ENCODE assay signal across 1 cellular context in the genomic region with DNA sequence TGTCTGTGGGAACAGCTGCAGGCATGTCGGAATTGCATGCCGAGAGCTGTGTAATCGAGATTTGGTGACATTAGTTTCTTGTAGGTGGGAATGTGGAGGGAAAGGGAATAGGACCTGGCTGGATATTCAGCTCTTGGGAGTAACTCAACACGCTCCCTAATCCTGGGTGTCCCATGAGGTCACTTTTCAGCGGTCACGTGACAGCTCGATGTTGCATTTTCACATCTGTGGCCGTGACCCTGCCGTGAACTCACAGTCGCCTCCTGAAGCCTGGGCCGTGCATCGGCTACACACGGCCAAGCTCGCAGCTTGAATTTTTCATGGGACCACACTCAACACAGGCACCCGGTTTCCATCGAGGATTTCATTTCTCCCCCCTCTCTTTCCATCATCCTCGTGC.
TF ChIP-seq lines count a peak whose summit lies in the region.

No MANE protein-coding gene starts in this region.

TF ChIP-seq in HepG2, 621 proteins besides CTCF, POLR2A, EP300 and RAD21 (continues in another document):
- TF ChIP-seq ZBTB38 (CRISPR knock-in tag; IDR thresholded peaks at IDR 0.05): no peak
- no peak for TF ChIP-seq ZNF224 (CRISPR knock-in tag; IDR thresholded peaks at IDR 0.05)
- TF ChIP-seq SOX5 (CRISPR knock-in tag; IDR thresholded peaks at IDR 0.05; ENCODE audit: borderline replicate concordance): no peak
- TF ChIP-seq ZNF451 (CRISPR knock-in tag; IDR thresholded peaks at IDR 0.05): no peak
- TF ChIP-seq NR2C2 (CRISPR knock-in tag; IDR thresholded peaks at IDR 0.05; ENCODE audit: borderline replicate concordance): peak; percentile 56; the same call in 1 of the 2 replicates
- TF ChIP-seq SOX6 (IDR thresholded peaks at IDR 0.05): no peak
- no peak for TF ChIP-seq SOX6 (CRISPR knock-in tag; IDR thresholded peaks at IDR 0.05)
- TF ChIP-seq HNF4A (CRISPR knock-in tag; IDR thresholded peaks at IDR 0.05): no peak
- TF ChIP-seq, protein P1, sequence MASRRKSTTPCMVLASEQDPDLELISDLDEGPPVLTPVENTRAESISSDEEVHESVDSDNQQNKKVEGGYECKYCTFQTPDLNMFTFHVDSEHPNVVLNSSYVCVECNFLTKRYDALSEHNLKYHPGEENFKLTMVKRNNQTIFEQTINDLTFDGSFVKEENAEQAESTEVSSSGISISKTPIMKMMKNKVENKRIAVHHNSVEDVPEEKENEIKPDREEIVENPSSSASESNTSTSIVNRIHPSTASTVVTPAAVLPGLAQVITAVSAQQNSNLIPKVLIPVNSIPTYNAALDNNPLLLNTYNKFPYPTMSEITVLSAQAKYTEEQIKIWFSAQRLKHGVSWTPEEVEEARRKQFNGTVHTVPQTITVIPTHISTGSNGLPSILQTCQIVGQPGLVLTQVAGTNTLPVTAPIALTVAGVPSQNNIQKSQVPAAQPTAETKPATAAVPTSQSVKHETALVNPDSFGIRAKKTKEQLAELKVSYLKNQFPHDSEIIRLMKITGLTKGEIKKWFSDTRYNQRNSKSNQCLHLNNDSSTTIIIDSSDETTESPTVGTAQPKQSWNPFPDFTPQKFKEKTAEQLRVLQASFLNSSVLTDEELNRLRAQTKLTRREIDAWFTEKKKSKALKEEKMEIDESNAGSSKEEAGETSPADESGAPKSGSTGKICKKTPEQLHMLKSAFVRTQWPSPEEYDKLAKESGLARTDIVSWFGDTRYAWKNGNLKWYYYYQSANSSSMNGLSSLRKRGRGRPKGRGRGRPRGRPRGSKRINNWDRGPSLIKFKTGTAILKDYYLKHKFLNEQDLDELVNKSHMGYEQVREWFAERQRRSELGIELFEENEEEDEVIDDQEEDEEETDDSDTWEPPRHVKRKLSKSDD (CRISPR knock-in tag; IDR thresholded peaks at IDR 0.05; ENCODE audit: low read depth): no peak
- TF ChIP-seq TCF7L2 (IDR thresholded peaks at IDR 0.05; ENCODE audit: low read depth, low read length): no peak
- TF ChIP-seq PRPF4 (IDR thresholded peaks at IDR 0.05; ENCODE audit: low read depth, low read length, poor library complexity, severe bottlenecking): no peak
- TF ChIP-seq, protein P2, sequence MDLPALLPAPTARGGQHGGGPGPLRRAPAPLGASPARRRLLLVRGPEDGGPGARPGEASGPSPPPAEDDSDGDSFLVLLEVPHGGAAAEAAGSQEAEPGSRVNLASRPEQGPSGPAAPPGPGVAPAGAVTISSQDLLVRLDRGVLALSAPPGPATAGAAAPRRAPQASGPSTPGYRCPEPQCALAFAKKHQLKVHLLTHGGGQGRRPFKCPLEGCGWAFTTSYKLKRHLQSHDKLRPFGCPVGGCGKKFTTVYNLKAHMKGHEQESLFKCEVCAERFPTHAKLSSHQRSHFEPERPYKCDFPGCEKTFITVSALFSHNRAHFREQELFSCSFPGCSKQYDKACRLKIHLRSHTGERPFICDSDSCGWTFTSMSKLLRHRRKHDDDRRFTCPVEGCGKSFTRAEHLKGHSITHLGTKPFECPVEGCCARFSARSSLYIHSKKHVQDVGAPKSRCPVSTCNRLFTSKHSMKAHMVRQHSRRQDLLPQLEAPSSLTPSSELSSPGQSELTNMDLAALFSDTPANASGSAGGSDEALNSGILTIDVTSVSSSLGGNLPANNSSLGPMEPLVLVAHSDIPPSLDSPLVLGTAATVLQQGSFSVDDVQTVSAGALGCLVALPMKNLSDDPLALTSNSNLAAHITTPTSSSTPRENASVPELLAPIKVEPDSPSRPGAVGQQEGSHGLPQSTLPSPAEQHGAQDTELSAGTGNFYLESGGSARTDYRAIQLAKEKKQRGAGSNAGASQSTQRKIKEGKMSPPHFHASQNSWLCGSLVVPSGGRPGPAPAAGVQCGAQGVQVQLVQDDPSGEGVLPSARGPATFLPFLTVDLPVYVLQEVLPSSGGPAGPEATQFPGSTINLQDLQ (CRISPR knock-in tag; IDR thresholded peaks at IDR 0.05): no peak
- TF ChIP-seq, protein P3, sequence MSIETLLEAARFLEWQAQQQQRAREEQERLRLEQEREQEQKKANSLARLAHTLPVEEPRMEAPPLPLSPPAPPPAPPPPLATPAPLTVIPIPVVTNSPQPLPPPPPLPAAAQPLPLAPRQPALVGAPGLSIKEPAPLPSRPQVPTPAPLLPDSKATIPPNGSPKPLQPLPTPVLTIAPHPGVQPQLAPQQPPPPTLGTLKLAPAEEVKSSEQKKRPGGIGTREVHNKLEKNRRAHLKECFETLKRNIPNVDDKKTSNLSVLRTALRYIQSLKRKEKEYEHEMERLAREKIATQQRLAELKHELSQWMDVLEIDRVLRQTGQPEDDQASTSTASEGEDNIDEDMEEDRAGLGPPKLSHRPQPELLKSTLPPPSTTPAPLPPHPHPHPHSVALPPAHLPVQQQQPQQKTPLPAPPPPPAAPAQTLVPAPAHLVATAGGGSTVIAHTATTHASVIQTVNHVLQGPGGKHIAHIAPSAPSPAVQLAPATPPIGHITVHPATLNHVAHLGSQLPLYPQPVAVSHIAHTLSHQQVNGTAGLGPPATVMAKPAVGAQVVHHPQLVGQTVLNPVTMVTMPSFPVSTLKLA (IDR thresholded peaks at IDR 0.05): 0 out of 2 replicates have a peak, but pooled peaks have one; percentile 28
- no peak for TF ChIP-seq SKI (IDR thresholded peaks at IDR 0.05; ENCODE audit: partially characterized antibody)
- no peak for TF ChIP-seq MBNL3 (CRISPR knock-in tag; conservative IDR thresholded peaks at IDR 0.05)
- TF ChIP-seq SMC3 (IDR thresholded peaks at IDR 0.05; ENCODE audit: low read length): no peak
- TF ChIP-seq, protein P4, sequence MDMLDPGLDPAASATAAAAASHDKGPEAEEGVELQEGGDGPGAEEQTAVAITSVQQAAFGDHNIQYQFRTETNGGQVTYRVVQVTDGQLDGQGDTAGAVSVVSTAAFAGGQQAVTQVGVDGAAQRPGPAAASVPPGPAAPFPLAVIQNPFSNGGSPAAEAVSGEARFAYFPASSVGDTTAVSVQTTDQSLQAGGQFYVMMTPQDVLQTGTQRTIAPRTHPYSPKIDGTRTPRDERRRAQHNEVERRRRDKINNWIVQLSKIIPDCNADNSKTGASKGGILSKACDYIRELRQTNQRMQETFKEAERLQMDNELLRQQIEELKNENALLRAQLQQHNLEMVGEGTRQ (IDR thresholded peaks at IDR 0.05; ENCODE audit: low read depth, low read length): peak; percentile 92
- TF ChIP-seq, protein P4 (CRISPR knock-in tag; IDR thresholded peaks at IDR 0.05; ENCODE audit: borderline replicate concordance): peak; percentile 67; the same call in 1 of the 2 replicates
- peak; percentile 68; the same call in 1 of the 2 replicates for TF ChIP-seq RXRA (CRISPR knock-in tag; IDR thresholded peaks at IDR 0.05)
- no peak for TF ChIP-seq ZNF3 (CRISPR knock-in tag; IDR thresholded peaks at IDR 0.05)
- TF ChIP-seq NFE2 (CRISPR knock-in tag; IDR thresholded peaks at IDR 0.05): no peak
- no peak for TF ChIP-seq FIP1L1 (IDR thresholded peaks at IDR 0.05; ENCODE audit: borderline replicate concordance, insufficient read depth, low read depth, low read length)
- TF ChIP-seq GATAD1 (CRISPR knock-in tag; IDR thresholded peaks at IDR 0.05): no peak
- TF ChIP-seq, protein P5, sequence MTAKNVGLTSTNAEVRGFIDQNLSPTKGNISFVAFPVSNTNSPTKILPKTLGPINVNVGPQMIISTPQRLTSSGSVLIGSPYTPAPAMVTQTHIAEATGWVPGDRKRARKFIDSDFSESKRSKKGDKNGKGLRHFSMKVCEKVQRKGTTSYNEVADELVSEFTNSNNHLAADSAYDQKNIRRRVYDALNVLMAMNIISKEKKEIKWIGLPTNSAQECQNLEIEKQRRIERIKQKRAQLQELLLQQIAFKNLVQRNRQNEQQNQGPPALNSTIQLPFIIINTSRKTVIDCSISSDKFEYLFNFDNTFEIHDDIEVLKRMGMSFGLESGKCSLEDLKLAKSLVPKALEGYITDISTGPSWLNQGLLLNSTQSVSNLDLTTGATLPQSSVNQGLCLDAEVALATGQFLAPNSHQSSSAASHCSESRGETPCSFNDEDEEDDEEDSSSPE (CRISPR knock-in tag; IDR thresholded peaks at IDR 0.05): no peak
- TF ChIP-seq RAD51 (IDR thresholded peaks at IDR 0.05; ENCODE audit: borderline replicate concordance): peak; percentile 92
- TF ChIP-seq MAF1 (CRISPR knock-in tag; IDR thresholded peaks at IDR 0.05; ENCODE audit: borderline replicate concordance): no peak
- TF ChIP-seq NONO (IDR thresholded peaks at IDR 0.05): no peak
- TF ChIP-seq NONO (CRISPR knock-in tag; conservative IDR thresholded peaks at IDR 0.05): no peak
- peak; percentile 65 for TF ChIP-seq BHLHE40 (IDR thresholded peaks at IDR 0.05; ENCODE audit: low read length)
- TF ChIP-seq PRMT3 (CRISPR knock-in tag; IDR thresholded peaks at IDR 0.05; ENCODE audit: borderline replicate concordance, low read depth): no peak
- TF ChIP-seq ISL2 (CRISPR knock-in tag; IDR thresholded peaks at IDR 0.05): no peak
- TF ChIP-seq NFKBIZ (CRISPR knock-in tag; IDR thresholded peaks at IDR 0.05): no peak
- TF ChIP-seq BCL6 (CRISPR knock-in tag; IDR thresholded peaks at IDR 0.05): no peak
- no peak for TF ChIP-seq KDM4B (CRISPR knock-in tag; IDR thresholded peaks at IDR 0.05)
- TF ChIP-seq, protein P6, sequence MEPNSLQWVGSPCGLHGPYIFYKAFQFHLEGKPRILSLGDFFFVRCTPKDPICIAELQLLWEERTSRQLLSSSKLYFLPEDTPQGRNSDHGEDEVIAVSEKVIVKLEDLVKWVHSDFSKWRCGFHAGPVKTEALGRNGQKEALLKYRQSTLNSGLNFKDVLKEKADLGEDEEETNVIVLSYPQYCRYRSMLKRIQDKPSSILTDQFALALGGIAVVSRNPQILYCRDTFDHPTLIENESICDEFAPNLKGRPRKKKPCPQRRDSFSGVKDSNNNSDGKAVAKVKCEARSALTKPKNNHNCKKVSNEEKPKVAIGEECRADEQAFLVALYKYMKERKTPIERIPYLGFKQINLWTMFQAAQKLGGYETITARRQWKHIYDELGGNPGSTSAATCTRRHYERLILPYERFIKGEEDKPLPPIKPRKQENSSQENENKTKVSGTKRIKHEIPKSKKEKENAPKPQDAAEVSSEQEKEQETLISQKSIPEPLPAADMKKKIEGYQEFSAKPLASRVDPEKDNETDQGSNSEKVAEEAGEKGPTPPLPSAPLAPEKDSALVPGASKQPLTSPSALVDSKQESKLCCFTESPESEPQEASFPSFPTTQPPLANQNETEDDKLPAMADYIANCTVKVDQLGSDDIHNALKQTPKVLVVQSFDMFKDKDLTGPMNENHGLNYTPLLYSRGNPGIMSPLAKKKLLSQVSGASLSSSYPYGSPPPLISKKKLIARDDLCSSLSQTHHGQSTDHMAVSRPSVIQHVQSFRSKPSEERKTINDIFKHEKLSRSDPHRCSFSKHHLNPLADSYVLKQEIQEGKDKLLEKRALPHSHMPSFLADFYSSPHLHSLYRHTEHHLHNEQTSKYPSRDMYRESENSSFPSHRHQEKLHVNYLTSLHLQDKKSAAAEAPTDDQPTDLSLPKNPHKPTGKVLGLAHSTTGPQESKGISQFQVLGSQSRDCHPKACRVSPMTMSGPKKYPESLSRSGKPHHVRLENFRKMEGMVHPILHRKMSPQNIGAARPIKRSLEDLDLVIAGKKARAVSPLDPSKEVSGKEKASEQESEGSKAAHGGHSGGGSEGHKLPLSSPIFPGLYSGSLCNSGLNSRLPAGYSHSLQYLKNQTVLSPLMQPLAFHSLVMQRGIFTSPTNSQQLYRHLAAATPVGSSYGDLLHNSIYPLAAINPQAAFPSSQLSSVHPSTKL (CRISPR knock-in tag; IDR thresholded peaks at IDR 0.05): no peak
- TF ChIP-seq DPF2 (CRISPR knock-in tag; IDR thresholded peaks at IDR 0.05; ENCODE audit: borderline replicate concordance, low read depth): no peak
- TF ChIP-seq RFXANK (CRISPR knock-in tag; IDR thresholded peaks at IDR 0.05): no peak
- no peak for TF ChIP-seq TEAD3 (CRISPR knock-in tag; optimal IDR thresholded peaks at IDR 0.05; ENCODE audit: borderline replicate concordance)
- TF ChIP-seq HDAC1 (CRISPR knock-in tag; IDR thresholded peaks at IDR 0.05): no peak
- TF ChIP-seq ZNF235 (CRISPR knock-in tag; IDR thresholded peaks at IDR 0.05; ENCODE audit: borderline replicate concordance): no peak
- no peak for TF ChIP-seq ZSCAN30 (CRISPR knock-in tag; IDR thresholded peaks at IDR 0.05)
- no peak for TF ChIP-seq SMAD3 (CRISPR knock-in tag; IDR thresholded peaks at IDR 0.05)
- no peak for TF ChIP-seq GABPB1 (CRISPR knock-in tag; IDR thresholded peaks at IDR 0.05)
- no peak for TF ChIP-seq CBFB (CRISPR knock-in tag; IDR thresholded peaks at IDR 0.05)
- 0 out of 2 replicates have a peak, but pooled peaks have one; percentile 30 for TF ChIP-seq RXRB (CRISPR knock-in tag; IDR thresholded peaks at IDR 0.05; ENCODE audit: borderline replicate concordance)
- no peak for TF ChIP-seq ZNF589 (CRISPR knock-in tag; conservative IDR thresholded peaks at IDR 0.05)
- no peak for TF ChIP-seq ZNF570 (CRISPR knock-in tag; IDR thresholded peaks at IDR 0.05; ENCODE audit: borderline replicate concordance)
- TF ChIP-seq NR2F6 (IDR thresholded peaks at IDR 0.05): no peak
- 0 out of 2 replicates have a peak, but pooled peaks have one; percentile 11 for TF ChIP-seq NR2F6 (CRISPR knock-in tag; IDR thresholded peaks at IDR 0.05)
- TF ChIP-seq IRF2 (CRISPR knock-in tag; IDR thresholded peaks at IDR 0.05): no peak
- TF ChIP-seq, protein P7, sequence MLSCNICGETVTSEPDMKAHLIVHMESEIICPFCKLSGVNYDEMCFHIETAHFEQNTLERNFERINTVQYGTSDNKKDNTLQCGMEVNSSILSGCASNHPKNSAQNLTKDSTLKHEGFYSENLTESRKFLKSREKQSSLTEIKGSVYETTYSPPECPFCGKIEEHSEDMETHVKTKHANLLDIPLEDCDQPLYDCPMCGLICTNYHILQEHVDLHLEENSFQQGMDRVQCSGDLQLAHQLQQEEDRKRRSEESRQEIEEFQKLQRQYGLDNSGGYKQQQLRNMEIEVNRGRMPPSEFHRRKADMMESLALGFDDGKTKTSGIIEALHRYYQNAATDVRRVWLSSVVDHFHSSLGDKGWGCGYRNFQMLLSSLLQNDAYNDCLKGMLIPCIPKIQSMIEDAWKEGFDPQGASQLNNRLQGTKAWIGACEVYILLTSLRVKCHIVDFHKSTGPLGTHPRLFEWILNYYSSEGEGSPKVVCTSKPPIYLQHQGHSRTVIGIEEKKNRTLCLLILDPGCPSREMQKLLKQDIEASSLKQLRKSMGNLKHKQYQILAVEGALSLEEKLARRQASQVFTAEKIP (CRISPR knock-in tag; IDR thresholded peaks at IDR 0.05; ENCODE audit: borderline replicate concordance): no peak
- no peak for TF ChIP-seq KLF9 (CRISPR knock-in tag; IDR thresholded peaks at IDR 0.05; ENCODE audit: low read depth)
- no peak for TF ChIP-seq FOXO1 (CRISPR knock-in tag; IDR thresholded peaks at IDR 0.05)
- no peak for TF ChIP-seq MXI1 (IDR thresholded peaks at IDR 0.05; ENCODE audit: borderline replicate concordance, low read depth, low read length)
- no peak for TF ChIP-seq ZNF317 (CRISPR knock-in tag; IDR thresholded peaks at IDR 0.05)
- TF ChIP-seq KDM5A (IDR thresholded peaks at IDR 0.05; ENCODE audit: borderline replicate concordance, low read length): no peak
